Comparison of ENCODE assay signal across 26 cellular contexts in genomic region chr2:29829841-29830240, GRCh38.
DNase-seq lines count a peak whose midpoint lies in the region; ATAC-seq, FAIRE-seq and TF ChIP-seq lines count a peak whose summit lies in the region.
"Had no signal": no experiment of that assay in that cellular context is flagged by ENCODE, and none has a peak within 500 bp of the region (broad histone marks: within the 10 kb centered on the region; RNA-seq: fewer than 3 reads in every experiment).

No MANE protein-coding gene starts in this region.

- H3K36me3 ChIP-seq in MG63 (no peaks in the 10 kb centered on the region), bronchial epithelial cell (ENCODE audit: control insufficient read depth, insufficient read depth, low read length) (no peaks in the 10 kb centered on the region), sigmoid colon (no peaks in the 10 kb centered on the region)
- H3K36me3 ChIP-seq: BLaER1 treated with 17β-estradiol and CSF1 and Interleukin-3, amounts not matched to agents 10 nM and 100 nM had no signal

- intact Hi-C loops in sigmoid colon (cut with DNase I), result no loop called here

- ATAC-seq in T-helper 17 cell, result no peak
- ATAC-seq: K562, PC-3 had no signal

- H3K27me3 ChIP-seq in MG63, result no peaks in the 10 kb centered on the region
- peaks cover 1% of the 10 kb centered on the region for H3K27me3 ChIP-seq in bronchial epithelial cell (ENCODE audit: control insufficient read depth, insufficient read depth, low read length)
- no peaks in the 10 kb centered on the region for H3K27me3 ChIP-seq in sigmoid colon
- H3K27me3 ChIP-seq: BLaER1 treated with 17β-estradiol and CSF1 and Interleukin-3, amounts not matched to agents 10 nM and 100 nM had no signal

- no peak for TF ChIP-seq POLR2A in sigmoid colon (IDR thresholded peaks at IDR 0.05)

- H3K4me3 ChIP-seq in MG63, result no peak overlapping the region
- H3K4me3 ChIP-seq in bronchial epithelial cell (ENCODE audit: low read depth, low read length), result no peak overlapping the region
- no peak overlapping the region for H3K4me3 ChIP-seq in sigmoid colon
- H3K4me3 ChIP-seq: BLaER1 treated with 17β-estradiol and CSF1 and Interleukin-3, amounts not matched to agents 10 nM and 100 nM; GM23248; K562 had no signal

- no peaks in the 10 kb centered on the region for H3K4me1 Mint-ChIP-seq in T-helper 17 cell

- H3K27ac ChIP-seq in substantia nigra (ENCODE audit: low read depth, low read length, poor library complexity, severe bottlenecking) (no peak overlapping the region), sigmoid colon (no peak overlapping the region)
- H3K27ac ChIP-seq: BLaER1 treated with 17β-estradiol and CSF1 and Interleukin-3, amounts not matched to agents 10 nM and 100 nM; GM23248 had no signal

- no peak overlapping the region for H3K4me3 Mint-ChIP-seq in T-helper 17 cell
- H3K4me3 Mint-ChIP-seq: CD4-positive, alpha-beta T cell had no signal

- H3K36me3 Mint-ChIP-seq in T-helper 17 cell (ENCODE audit: low read depth), result no peaks in the 10 kb centered on the region

- peak; percentile 47 for DNase-seq in MG63
- DNase-seq in bronchial epithelial cell (ENCODE audit: low read depth), result no peak
- DNase-seq in inferior parietal cortex (ENCODE audit: extremely low spot score), result peak; percentile 34
- DNase-seq in substantia nigra (lab: John Stamatoyannopoulos, UW), result peak in 29 of 49 donors; percentile 1 to 72 (median 32)
- DNase-seq in sigmoid colon, result no peak
- DNase-seq in GM19239 (ENCODE audit: insufficient read length, low spot score), result no peak
- no peak for DNase-seq in T-helper 17 cell
- no peak for DNase-seq in stimulated activated CD4-positive, alpha-beta T cell treated with anti-CD3 and anti-CD28 coated beads, Interleukin-2, amount 100 ng/mL, for 24 hours
- DNase-seq: CD4-positive, alpha-beta T cell; COR-L47; DMS53; GM23248; H7; NCI-H1105 treated with DMSO at 0.1 percent for 48 hours; NCI-H1694 treated with DMSO at 0.1 percent for 48 hours; NCI-H2081 treated with DMSO at 0.1 percent for 48 hours; NCI-H2171; NCI-H226; NCI-H524 treated with DMSO at 0.1 percent for 48 hours; NCI-H774; PC-3; SK-N-SH had no signal

- peaks cover 34% of the 10 kb centered on the region for H3K27me3 Mint-ChIP-seq in T-helper 17 cell

- FAIRE-seq in bronchial epithelial cell (lab: Jason Lieb, UNC) (peak; percentile 23), GM19239 (lab: Jason Lieb, UNC) (no peak)
- FAIRE-seq: A204.1, G401.6, K562 had no signal

- WGBS in sigmoid colon, 2 donors, result 75 to 78% methylated on average over 2 of the region's 2 CpGs

- TF ChIP-seq CTCF in bronchial epithelial cell (IDR thresholded peaks at IDR 0.05; ENCODE audit: insufficient read depth, low read length, severe bottlenecking) (no peak), sigmoid colon (IDR thresholded peaks at IDR 0.05) (no peak)

- H3K4me1 ChIP-seq in sigmoid colon, result peaks cover 0 to 11% (median 0%) of the 10 kb centered on the region in 4 donors
- H3K4me1 ChIP-seq: BLaER1 treated with 17β-estradiol and CSF1 and Interleukin-3, amounts not matched to agents 10 nM and 100 nM had no signal

- no peaks in the 10 kb centered on the region for H3K9me3 ChIP-seq in MG63
- H3K9me3 ChIP-seq in sigmoid colon, result no peaks in the 10 kb centered on the region
- no peaks in the 10 kb centered on the region for H3K9me3 ChIP-seq in T-helper 17 cell (ENCODE audit: control insufficient read depth, low read length, poor library complexity, severe bottlenecking)
- H3K9me3 ChIP-seq: SK-N-SH had no signal

- no peak for TF ChIP-seq EP300 in sigmoid colon (IDR thresholded peaks at IDR 0.05)

- H3K27ac Mint-ChIP-seq in T-helper 17 cell, result no peak overlapping the region
- H3K27ac Mint-ChIP-seq: CD4-positive, alpha-beta T cell had no signal

Comparison
In these comparisons a context has a peak if more than half of its experiments do, and no peak if none do; other contexts are left out.
1. DNase-seq: peak in MG63 (single experiment), inferior parietal cortex (single experiment) and substantia nigra (29 of 49); none in bronchial epithelial cell (single experiment), sigmoid colon (single experiment), GM19239 (single experiment), T-helper 17 cell (0 of 3) and stimulated activated CD4-positive, alpha-beta T cell treated with anti-CD3 and anti-CD28 coated beads, Interleukin-2, amount 100 ng/mL, for 24 hours (0 of 2).